In the genomic region with DNA sequence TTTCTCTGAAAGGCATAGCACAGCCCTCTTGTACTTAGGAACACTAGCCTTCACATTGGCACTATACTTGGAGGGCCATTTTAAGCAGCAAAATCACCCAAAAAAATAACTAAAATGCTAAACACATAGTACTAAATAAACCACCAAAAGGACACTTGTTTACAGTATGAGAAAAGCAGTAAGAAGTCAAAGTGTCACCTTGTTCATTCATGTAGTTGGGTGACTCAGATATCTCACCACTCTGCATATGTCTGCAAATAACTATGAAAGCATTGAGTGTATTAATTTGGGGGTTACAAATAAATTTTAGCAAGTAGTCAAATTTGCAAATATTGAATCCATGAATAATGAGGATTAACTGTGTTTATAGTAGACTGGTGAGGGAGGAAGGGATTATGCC, we compare ENCODE assay signal across 19 cellular contexts.
DNase-seq lines count a peak whose midpoint lies in the region; ATAC-seq lines count a peak whose summit lies in the region.
"Had no signal": no experiment of that assay in that cellular context is flagged by ENCODE, and none has a peak within 500 bp of the region (broad histone marks: within the 10 kb centered on the region; RNA-seq: fewer than 3 reads in every experiment).

No MANE protein-coding gene starts in this region.

- H3K27me3 Mint-ChIP-seq in activated T-cell treated with anti-CD3 and anti-CD28 coated beads, Interleukin-2, amount 50 U/mL, for 72 hours (ENCODE audit: low read depth), result peaks cover 5% of the 10 kb centered on the region
- H3K27me3 Mint-ChIP-seq: CD4-positive, alpha-beta T cell had no signal

- no peak for DNase-seq in activated T-cell treated with anti-CD3 and anti-CD28 coated beads, Interleukin-2, amount 50 U/mL, for 72 hours
- no peak for DNase-seq in activated T-cell treated with anti-CD3 and anti-CD28 coated beads, Interleukin-2, amount 50 U/mL, for 48 hours
- DNase-seq in 8988T (no peak), DMS 273 (lab: John Stamatoyannopoulos, UW; ENCODE audit: unreplicated experiment) (no peak), NCI-H446 treated with DMSO at 0.1 percent for 48 hours (lab: John Stamatoyannopoulos, UW) (no peak)
- DNase-seq: ACHN; AML-193; BE2C; CD4-positive, alpha-beta T cell; CD8-positive, alpha-beta memory T cell; DMS53; DMS79 treated with DMSO at 0.1 percent for 48 hours; GM23248; H7; HCEC 1CT had no signal

- no peak overlapping the region for H3K4me3 Mint-ChIP-seq in activated T-cell treated with anti-CD3 and anti-CD28 coated beads, Interleukin-2, amount 50 U/mL, for 72 hours
- H3K4me3 Mint-ChIP-seq: CD14-positive monocyte; CD4-positive, alpha-beta T cell; CD8-positive, alpha-beta memory T cell had no signal

- ATAC-seq in activated T-cell treated with anti-CD3 and anti-CD28 coated beads, Interleukin-2, amount 50 U/mL, for 72 hours (replicated peaks in 1 of 2), result peak; percentile 72 to 74
- ATAC-seq in GM18873 (IDR thresholded peaks at IDR 0.05; ENCODE audit: low FRiP score, unreplicated experiment) (peak; percentile 29), HG02870 (IDR thresholded peaks at IDR 0.05; ENCODE audit: unreplicated experiment) (peak; percentile 25)
- ATAC-seq: A549 had no signal

- no peak overlapping the region for H3K27ac Mint-ChIP-seq in activated T-cell treated with anti-CD3 and anti-CD28 coated beads, Interleukin-2, amount 50 U/mL, for 72 hours
- H3K27ac Mint-ChIP-seq: CD14-positive monocyte; CD4-positive, alpha-beta T cell had no signal

- no peaks in the 10 kb centered on the region for H3K9me3 Mint-ChIP-seq in activated T-cell treated with anti-CD3 and anti-CD28 coated beads, Interleukin-2, amount 50 U/mL, for 72 hours
- H3K9me3 Mint-ChIP-seq: CD4-positive, alpha-beta T cell; CD8-positive, alpha-beta memory T cell had no signal

- H3K36me3 Mint-ChIP-seq in activated T-cell treated with anti-CD3 and anti-CD28 coated beads, Interleukin-2, amount 50 U/mL, for 72 hours (ENCODE audit: insufficient read depth in 2 of 2), result no peaks in the 10 kb centered on the region
- H3K36me3 Mint-ChIP-seq: CD14-positive monocyte had no signal

- peaks cover 22% of the 10 kb centered on the region for H3K4me1 Mint-ChIP-seq in activated T-cell treated with anti-CD3 and anti-CD28 coated beads, Interleukin-2, amount 50 U/mL, for 72 hours (ENCODE audit: low read depth)
- H3K4me1 Mint-ChIP-seq: CD14-positive monocyte; CD8-positive, alpha-beta memory T cell had no signal
